ENCODE assay signal across 18 cellular contexts in genomic region chr16:70610273-70611223, GRCh38. TPM values are rescaled to one million over a fixed set of nuclear protein-coding genes. Genes with fewer than 3 reads are reported as not detected.
A peak's percentile ranks its signal among the peaks of the same experiment; 100 is the strongest.
DNase-seq lines count a peak whose midpoint lies in the region; ATAC-seq, FAIRE-seq and TF ChIP-seq lines count a peak whose summit lies in the region.
"Had no signal": no experiment of that assay in that cellular context is flagged by ENCODE, and none has a peak within 500 bp of the region (broad histone marks: within the 10 kb centered on the region; RNA-seq: fewer than 3 reads in every experiment).

No MANE protein-coding gene starts in this region.

- H4K20me1 ChIP-seq in H1 (replicated peaks in 1 of 2; ENCODE audit: control insufficient read depth in 1 of 2, insufficient read depth in 2 of 2, low read length in 2 of 2) = no peaks in the 10 kb centered on the region

- TF ChIP-seq EP300 in H1 (IDR thresholded peaks at IDR 0.05; ENCODE audit: borderline replicate concordance in 1 of 2, low read depth in 2 of 2, low read length in 2 of 2) = no peak

- TF ChIP-seq POLR2A in H1 (IDR thresholded peaks at IDR 0.05; ENCODE audit: control extremely low read depth in 1 of 2, low read depth in 2 of 2, low read length in 2 of 2) (no peak), testis (IDR thresholded peaks at IDR 0.05) (no peak)

- WGBS in H1 (ENCODE audit: extremely low coverage in 1 of 2, insufficient coverage in 1 of 2, insufficient read length in 1 of 2, insufficient replicate concordance in 2 of 2, low coverage in 1 of 2, low lambda C conversion rate in 2 of 2, missing lambda C conversion rate in 1 of 2), 2 experiments = 89% methylated on average over 18 of the region's 18 CpGs; no CpG with 5 or more reads in 1 of the 2 experiments
- 70 to 82% methylated on average over 18 of the region's 18 CpGs for WGBS in testis, 2 donors

- H3K27ac ChIP-seq in H1 (ENCODE audit: low read depth, low read length) (no peak overlapping the region), left lung (no peak overlapping the region), testis (no peak overlapping the region)

- peak overlapping the region; percentile 80; the same call in 1 of the 2 replicates for H4K8ac ChIP-seq in H1 (ENCODE audit: extremely low read depth, insufficient read depth, low read length)

- H3K9me3 ChIP-seq in H1 (ENCODE audit: insufficient read depth in 2 of 2, low read depth in 1 of 2, low read length in 1 of 2) (no peaks in the 10 kb centered on the region), left lung (no peaks in the 10 kb centered on the region), testis (no peaks in the 10 kb centered on the region)

- no peak overlapping the region for H3K18ac ChIP-seq in H1 (ENCODE audit: extremely low read depth, low read length)

- H3K4me1 Mint-ChIP-seq in WTC11 = peaks cover 23% of the 10 kb centered on the region
- H3K4me1 Mint-ChIP-seq: activated CD4-positive, alpha-beta T cell treated with anti-CD3 and anti-CD28 coated beads, Interleukin-2, amount 10 ng/mL, durations not matched to agents 24 days and 14 days; stimulated activated effector memory CD8-positive, alpha-beta T cell treated with anti-CD3 and anti-CD28 coated beads, Interleukin-12 subunit alpha, Interleukin-12 subunit beta, amount 100 ng/mL, for 72 hours had no signal

- H3K27ac Mint-ChIP-seq in WTC11 = peak overlapping the region; percentile 74; the same call in 1 of the 2 replicates
- H3K27ac Mint-ChIP-seq: activated CD4-positive, alpha-beta T cell treated with anti-CD3 and anti-CD28 coated beads, Interleukin-2, amount 10 ng/mL, durations not matched to agents 24 days and 14 days; stimulated activated effector memory CD8-positive, alpha-beta T cell treated with anti-CD3 and anti-CD28 coated beads, Interleukin-12 subunit alpha, Interleukin-12 subunit beta, amount 100 ng/mL, for 72 hours; type B pancreatic cell had no signal

- no peak overlapping the region for H4K91ac ChIP-seq in H1 (replicated peaks; ENCODE audit: insufficient read length, low read length)

- no peaks in the 10 kb centered on the region for H3K23me2 ChIP-seq in H1 (ENCODE audit: low read depth, low read length)

- no peak overlapping the region for H2BK20ac ChIP-seq in H1 (ENCODE audit: low read length)

- H3K56ac ChIP-seq in H1 (replicated peaks; ENCODE audit: insufficient read length, low read depth, low read length) = no peak overlapping the region

- H2BK5ac ChIP-seq in H1 (ENCODE audit: low read depth, low read length) = no peak overlapping the region

- H3K27me3 ChIP-seq in H1 (replicated peaks in 1 of 4; ENCODE audit: control insufficient read depth in 3 of 4, extremely low read depth in 1 of 4, insufficient read depth in 3 of 4, low read length in 3 of 4) (no peaks in the 10 kb centered on the region), left lung (no peaks in the 10 kb centered on the region), testis (no peaks in the 10 kb centered on the region)

- no peak; the same call in 1 of the 2 replicates for TF ChIP-seq CTCF in WTC11 (IDR thresholded peaks at IDR 0.05)
- TF ChIP-seq CTCF in H1 (IDR thresholded peaks at IDR 0.05; ENCODE audit: control extremely low read depth in 1 of 3, insufficient read depth in 1 of 3, low read depth in 1 of 3, low read length in 3 of 3) = no peak
- no peak for TF ChIP-seq CTCF in left lung (IDR thresholded peaks at IDR 0.05)
- no peak for TF ChIP-seq CTCF in testis (IDR thresholded peaks at IDR 0.05)

- DNase-seq in WTC11 (ENCODE audit: low spot score) (no peak), H1 (ENCODE audit: low read depth in 1 of 2, low spot score in 2 of 2) (no peak), left lung (no peak), testis (peak; percentile 70), epidermal melanocyte (ENCODE audit: insufficient read length, low spot score) (no peak), NCI-H510A treated with DMSO at 0.1 percent for 48 hours (lab: John Stamatoyannopoulos, UW) (no peak)
- no peak for DNase-seq in activated CD4-positive, CD25-positive, alpha-beta regulatory T cell treated with anti-CD3 and anti-CD28 coated beads, Interleukin-2, amount 50 U/mL, for 72 hours
- DNase-seq in activated CD4-positive, alpha-beta T cell treated with anti-CD3 and anti-CD28 coated beads, Interleukin-2, amount 50 U/mL, for 4 hours = no peak
- DNase-seq: activated CD4-positive, alpha-beta T cell treated with anti-CD3 and anti-CD28 coated beads, Interleukin-2, amount 10 ng/mL, durations not matched to agents 24 days and 14 days; activated CD8-positive, alpha-beta memory T cell treated with anti-CD3 and anti-CD28 coated beads, Interleukin-2, amount 50 U/mL, for 4 hours; activated gamma-delta T cell treated with Interleukin-2 at 50 U/mL for 16 hours; KBM-7; kidney glomerular epithelial cell; NCI-H1930; NCI-H510A had no signal

- no peak overlapping the region for H3K14ac ChIP-seq in H1 (ENCODE audit: insufficient read length)

- no peak overlapping the region for H2AK5ac ChIP-seq in H1 (ENCODE audit: low read depth, low read length)

- POLR2A ChIA-PET in WTC11 (lab: Charles Lee) (interaction anchor here (1.0 kb wide), 1 partner anchor 24 kb away, joined by 3 read pairs; no protein-coding TSS in a partner anchor), H1 (lab: Charles Lee; ENCODE audit: partially characterized antibody) (interaction anchor here (0.8 to 8.7 kb wide), 13 partner anchors 9 to 85 kb away, joined by 3 to 75 read pairs (median 7); partner anchors contain the start of gene IL34)

- H3K4me3 Mint-ChIP-seq in WTC11 = no peak overlapping the region
- H3K4me3 Mint-ChIP-seq: activated CD4-positive, alpha-beta T cell treated with anti-CD3 and anti-CD28 coated beads, Interleukin-2, amount 10 ng/mL, durations not matched to agents 24 days and 14 days; stimulated activated effector memory CD8-positive, alpha-beta T cell treated with anti-CD3 and anti-CD28 coated beads, Interleukin-12 subunit alpha, Interleukin-12 subunit beta, amount 100 ng/mL, for 72 hours; type B pancreatic cell had no signal

- FAIRE-seq in H1 (lab: Jason Lieb, UNC) = no peak
- FAIRE-seq: endometrium had no signal

- H2BK120ac ChIP-seq in H1 (replicated peaks; ENCODE audit: low read depth, low read length) = no peak overlapping the region

- peaks cover 20% of the 10 kb centered on the region for H3K27me3 Mint-ChIP-seq in WTC11 (ENCODE audit: low read depth)
- H3K27me3 Mint-ChIP-seq: type B pancreatic cell had no signal

- no peak overlapping the region for H3K4ac ChIP-seq in H1 (replicated peaks; ENCODE audit: insufficient read length, low read depth, low read length)

- H3K36me3 ChIP-seq in H1 (ENCODE audit: control insufficient read depth in 2 of 4, insufficient read depth in 4 of 4, low read length in 3 of 4) = peaks cover 0 to 9% (median 3%) of the 10 kb centered on the region in 4 experiments; a peak in 4 of 8 replicates
- no peaks in the 10 kb centered on the region for H3K36me3 ChIP-seq in left lung
- H3K36me3 ChIP-seq in testis (ENCODE audit: low read depth, missing control alignments) = no peaks in the 10 kb centered on the region

- H3K9me3 Mint-ChIP-seq in WTC11 = no peaks in the 10 kb centered on the region
- H3K9me3 Mint-ChIP-seq: activated CD4-positive, alpha-beta T cell treated with anti-CD3 and anti-CD28 coated beads, Interleukin-2, amount 10 ng/mL, durations not matched to agents 24 days and 14 days; stimulated activated effector memory CD8-positive, alpha-beta T cell treated with anti-CD3 and anti-CD28 coated beads, Interleukin-12 subunit alpha, Interleukin-12 subunit beta, amount 100 ng/mL, for 72 hours; type B pancreatic cell had no signal

- H3K79me2 ChIP-seq in H1 (ENCODE audit: control insufficient read depth in 1 of 2, insufficient read depth in 2 of 2, low read length in 2 of 2) = no peaks in the 10 kb centered on the region

- CTCF ChIA-PET in WTC11 (lab: Charles Lee) (interaction anchor here (0.7 to 3.7 kb wide), 4 partner anchors 9 to 43 kb away, joined by 3 to 22 read pairs (median 4); no protein-coding TSS in a partner anchor), H1 (lab: Charles Lee; ENCODE audit: partially characterized antibody) (interaction anchor here (1.0 to 4.2 kb wide), 12 partner anchors 9 to 160 kb away, joined by 3 to 32 read pairs (median 5); partner anchors contain the start of gene IL34)

- H2AFZ ChIP-seq in H1 (ENCODE audit: low read length) = no peak overlapping the region

- ATAC-seq in WTC11 (0 out of 2 replicates have a peak, but pooled peaks have one; percentile 3), left lung (peak; percentile 35)
- ATAC-seq: stimulated activated effector memory CD8-positive, alpha-beta T cell treated with anti-CD3 and anti-CD28 coated beads, Interleukin-12 subunit alpha, Interleukin-12 subunit beta, amount 100 ng/mL, for 72 hours had no signal

- TF ChIP-seq RAD21 in H1 (IDR thresholded peaks at IDR 0.05 in 1 of 2, conservative IDR thresholded peaks at IDR 0.05 in 1 of 2; ENCODE audit: low read depth in 2 of 2, low read length in 2 of 2) = no peak

- no peak overlapping the region for H2BK12ac ChIP-seq in H1 (ENCODE audit: low read depth, low read length)

- no peaks in the 10 kb centered on the region; the same call in 1 of the 2 replicates for H3K79me1 ChIP-seq in H1 (ENCODE audit: low read depth, low read length)

- H2BK15ac ChIP-seq in H1 (ENCODE audit: low read length) = no peak overlapping the region

- no peak overlapping the region for H3K9ac ChIP-seq in H1 (replicated peaks in 1 of 4; ENCODE audit: extremely low read depth in 1 of 4, low read depth in 3 of 4, low read length in 3 of 4)

- H3K23ac ChIP-seq in H1 (ENCODE audit: insufficient read length) = no peak overlapping the region

- no peak overlapping the region for H4K5ac ChIP-seq in H1 (ENCODE audit: insufficient read length, low read depth, low read length)

- H3K36me3 Mint-ChIP-seq in WTC11 = peaks cover 19% of the 10 kb centered on the region
- H3K36me3 Mint-ChIP-seq: stimulated activated effector memory CD8-positive, alpha-beta T cell treated with anti-CD3 and anti-CD28 coated beads, Interleukin-12 subunit alpha, Interleukin-12 subunit beta, amount 100 ng/mL, for 72 hours; type B pancreatic cell had no signal

- peaks cover 0 to 3% (median 0%) of the 10 kb centered on the region in 4 experiments; a peak in 2 of 7 replicates for H3K4me1 ChIP-seq in H1 (replicated peaks in 1 of 4; ENCODE audit: control insufficient read depth in 3 of 4, insufficient read depth in 4 of 4, low read length in 3 of 4)
- no peaks in the 10 kb centered on the region for H3K4me1 ChIP-seq in left lung
- H3K4me1 ChIP-seq in testis = no peaks in the 10 kb centered on the region

- H3K4me3 ChIP-seq in H1 (ENCODE audit: extremely low read depth in 1 of 4, insufficient read depth in 2 of 4, low read depth in 3 of 4, low read length in 4 of 4) (no peak overlapping the region), left lung (no peak overlapping the region), testis (no peak overlapping the region)

- intact Hi-C loops in left lung (cut with DNase I) = no loop called here
- intact Hi-C loops in testis (cut with DNase I; ENCODE audit: low total_unique reads) = no loop called here

- no peak overlapping the region for H3K4me2 ChIP-seq in H1 (ENCODE audit: insufficient read depth in 1 of 2, low read depth in 2 of 2, low read length in 2 of 2)

RNA-seq across cellular contexts. Expression of gene IL34, which starts 35.8 kb away (rescaled TPM):
- 6.0 to 8.8 TPM (median 7.5 TPM) in 3 replicates for total RNA-seq in WTC11 (2021)
- total RNA-seq in H1 (2021; fragmentation: NEBNext Ultra II Directional; extraction: Animal tissue kit (Norgen Biotek cat#: 25700)) = 4.0 and 4.6 TPM in 2 replicates
- 5.6 and 8.0 TPM in 2 replicates for polyA plus RNA-seq in H1 (2011; rRNA removed)
- polyA plus RNA-seq in H1 (2011; cell fraction: cytosol; rRNA removed) = 6.7 TPM
- 9.0 TPM for polyA plus RNA-seq in H1 (2011; cell fraction: nucleus; rRNA removed)
- polyA plus RNA-seq in H1 (2012, experiment 1 of 2) = 4.6 to 6.5 TPM (median 5.2 TPM) in 4 replicates
- polyA plus RNA-seq in H1 (2012, experiment 2 of 2) = 3.3 TPM
- 2.7 TPM for polyA plus RNA-seq in H1 (2013, experiment 1 of 2)
- polyA plus RNA-seq in H1 (2013, experiment 2 of 2) = 3.3 TPM
- polyA minus RNA-seq in H1 (2011; rRNA and poly(A)+ RNA removed) = 1.7 and 2.2 TPM in 2 replicates
- 4.3 TPM for polyA minus RNA-seq in H1 (2011; cell fraction: cytosol; rRNA and poly(A)+ RNA removed)
- polyA minus RNA-seq in H1 (2011; cell fraction: nucleus; rRNA and poly(A)+ RNA removed) = 1.5 TPM
- total RNA-seq in left lung = 1 to 10 TPM; 2.1 to 4.1 TPM
- 10 to 100 TPM in 1 of 2 donors, 1 to 10 TPM in 1; 5.4 to 11.9 TPM for total RNA-seq in testis
- 7.9 TPM for polyA plus RNA-seq in testis (ENCODE audit: insufficient read depth, low read depth, low replicate concordance)
